Comparison of ENCODE assay signal across 14 cellular contexts in the genomic region with DNA sequence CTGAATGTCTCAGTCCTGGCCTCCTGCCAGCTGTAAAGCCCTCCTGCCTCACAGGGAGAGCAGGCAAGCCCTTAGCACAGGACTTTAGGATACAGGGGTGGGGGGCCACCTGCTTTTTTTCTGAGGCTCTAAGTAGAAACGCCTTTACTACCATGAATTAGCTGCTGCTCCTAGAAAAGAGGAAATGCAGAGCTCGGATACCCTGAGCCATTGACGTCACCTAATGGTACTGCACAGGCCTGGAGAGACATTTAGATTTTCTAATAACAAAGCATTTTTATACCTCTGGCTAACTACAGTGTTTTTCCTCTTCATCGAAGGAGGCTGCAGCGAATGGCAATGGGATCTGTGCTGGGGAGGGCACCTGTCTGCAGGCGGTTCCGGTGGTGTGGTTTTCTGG.
DNase-seq lines count a peak whose midpoint lies in the region; ATAC-seq and TF ChIP-seq lines count a peak whose summit lies in the region.
"Had no signal": no experiment of that assay in that cellular context is flagged by ENCODE, and none has a peak within 500 bp of the region (broad histone marks: within the 10 kb centered on the region; RNA-seq: fewer than 3 reads in every experiment).

No MANE protein-coding gene starts in this region.

- no peaks in the 10 kb centered on the region for H3K9me3 ChIP-seq in body of pancreas
- H3K9me3 ChIP-seq: BLaER1, HAP-1, SJCRH30 had no signal

- H3K36me3 ChIP-seq in body of pancreas (replicated peaks in 1 of 2; ENCODE audit: insufficient read depth in 1 of 2, low read depth in 2 of 2), result no peaks in the 10 kb centered on the region
- H3K36me3 ChIP-seq: BLaER1, HAP-1, SJCRH30 had no signal

- no peaks in the 10 kb centered on the region for H3K36me3 Mint-ChIP-seq in memory B cell
- no peaks in the 10 kb centered on the region for H3K36me3 Mint-ChIP-seq in activated CD4-positive, alpha-beta memory T cell treated with anti-CD3 and anti-CD28 coated beads for 36 hours

- peak; percentile 6 for DNase-seq in NAMALWA (ENCODE audit: low spot score)
- DNase-seq in OCI-M1 (lab: John Stamatoyannopoulos, UW), result peak; percentile 13
- DNase-seq in memory B cell (ENCODE audit: low spot score in 2 of 2), result no peak
- DNase-seq in activated CD4-positive, alpha-beta memory T cell treated with anti-CD3 and anti-CD28 coated beads for 36 hours, result no peak
- DNase-seq in body of pancreas, result no peak
- DNase-seq in ACHN, result no peak
- DNase-seq: Kasumi-1, NCI-H146, NCI-H2171 treated with DMSO at 0.1 percent for 48 hours, NCI-H510A had no signal

- H3K27me3 Mint-ChIP-seq in memory B cell, result peaks cover 2% of the 10 kb centered on the region
- no peaks in the 10 kb centered on the region for H3K27me3 Mint-ChIP-seq in activated CD4-positive, alpha-beta memory T cell treated with anti-CD3 and anti-CD28 coated beads for 36 hours

- TF ChIP-seq POLR2A in body of pancreas (IDR thresholded peaks at IDR 0.05), result no peak

- H3K4me1 Mint-ChIP-seq in memory B cell, result no peaks in the 10 kb centered on the region
- H3K4me1 Mint-ChIP-seq in activated CD4-positive, alpha-beta memory T cell treated with anti-CD3 and anti-CD28 coated beads for 36 hours (ENCODE audit: low read depth), result peaks cover 17% of the 10 kb centered on the region

- H3K27ac Mint-ChIP-seq in memory B cell, result no peak overlapping the region
- no peak overlapping the region for H3K27ac Mint-ChIP-seq in activated CD4-positive, alpha-beta memory T cell treated with anti-CD3 and anti-CD28 coated beads for 36 hours

- WGBS in body of pancreas, 2 donors, result 93 to 94% methylated on average over 7 of the region's 7 CpGs

- peak overlapping the region; percentile 31 for H3K4me3 Mint-ChIP-seq in memory B cell
- no peak overlapping the region for H3K4me3 Mint-ChIP-seq in activated CD4-positive, alpha-beta memory T cell treated with anti-CD3 and anti-CD28 coated beads for 36 hours

- CTCF ChIA-PET in activated CD4-positive, alpha-beta memory T cell treated with anti-CD3 and anti-CD28 coated beads for 36 hours (lab: Charles Lee), result no interaction called here

- in situ Hi-C loops in ACHN (cut with HindIII; ENCODE audit: low pct_ligation_motif_present, low pct_unique_long_range_greater_than_20kb, low sequenced_read_pairs), result no loop called here

- intact Hi-C loops in activated CD4-positive, alpha-beta memory T cell treated with anti-CD3 and anti-CD28 coated beads for 36 hours (cut with micrococcal nuclease), result loop anchor here (10.0 kb wide), 1 partner anchor 200 kb away; no protein-coding TSS in a partner anchor
- intact Hi-C loops in body of pancreas (cut with DNase I), result no loop called here

- ATAC-seq in GM18868 (IDR thresholded peaks at IDR 0.05; ENCODE audit: unreplicated experiment) (peak; percentile 32), memory B cell (ENCODE audit: low read depth) (peak; percentile 70), body of pancreas (no peak)

- H3K4me1 ChIP-seq in body of pancreas, result no peaks in the 10 kb centered on the region
- H3K4me1 ChIP-seq: BLaER1, HAP-1, SJCRH30 had no signal

- no peak overlapping the region for H3K4me3 ChIP-seq in body of pancreas
- H3K4me3 ChIP-seq: BLaER1, HAP-1, SJCRH30 had no signal

- H3K9me3 Mint-ChIP-seq in memory B cell, result no peaks in the 10 kb centered on the region
- H3K9me3 Mint-ChIP-seq in activated CD4-positive, alpha-beta memory T cell treated with anti-CD3 and anti-CD28 coated beads for 36 hours, result no peaks in the 10 kb centered on the region

- H3K27me3 ChIP-seq in body of pancreas, result no peaks in the 10 kb centered on the region
- H3K27me3 ChIP-seq: BLaER1, SJCRH30 had no signal

- no peak overlapping the region for H3K27ac ChIP-seq in body of pancreas
- H3K27ac ChIP-seq: BLaER1, SJCRH30 had no signal

- no peak for TF ChIP-seq CTCF in body of pancreas (IDR thresholded peaks at IDR 0.05)

- POLR2A ChIA-PET in activated CD4-positive, alpha-beta memory T cell treated with anti-CD3 and anti-CD28 coated beads for 36 hours (lab: Charles Lee), result no interaction called here

Comparison
In these comparisons a context has a peak if more than half of its experiments do, and no peak if none do; other contexts are left out.
1. DNase-seq: peak in NAMALWA (single experiment) and OCI-M1 (single experiment); none in memory B cell (0 of 2), activated CD4-positive, alpha-beta memory T cell treated with anti-CD3 and anti-CD28 coated beads for 36 hours (single experiment), body of pancreas (0 of 4) and ACHN (single experiment).